ENCODE assay signal across 1 cellular context in the genomic region with DNA sequence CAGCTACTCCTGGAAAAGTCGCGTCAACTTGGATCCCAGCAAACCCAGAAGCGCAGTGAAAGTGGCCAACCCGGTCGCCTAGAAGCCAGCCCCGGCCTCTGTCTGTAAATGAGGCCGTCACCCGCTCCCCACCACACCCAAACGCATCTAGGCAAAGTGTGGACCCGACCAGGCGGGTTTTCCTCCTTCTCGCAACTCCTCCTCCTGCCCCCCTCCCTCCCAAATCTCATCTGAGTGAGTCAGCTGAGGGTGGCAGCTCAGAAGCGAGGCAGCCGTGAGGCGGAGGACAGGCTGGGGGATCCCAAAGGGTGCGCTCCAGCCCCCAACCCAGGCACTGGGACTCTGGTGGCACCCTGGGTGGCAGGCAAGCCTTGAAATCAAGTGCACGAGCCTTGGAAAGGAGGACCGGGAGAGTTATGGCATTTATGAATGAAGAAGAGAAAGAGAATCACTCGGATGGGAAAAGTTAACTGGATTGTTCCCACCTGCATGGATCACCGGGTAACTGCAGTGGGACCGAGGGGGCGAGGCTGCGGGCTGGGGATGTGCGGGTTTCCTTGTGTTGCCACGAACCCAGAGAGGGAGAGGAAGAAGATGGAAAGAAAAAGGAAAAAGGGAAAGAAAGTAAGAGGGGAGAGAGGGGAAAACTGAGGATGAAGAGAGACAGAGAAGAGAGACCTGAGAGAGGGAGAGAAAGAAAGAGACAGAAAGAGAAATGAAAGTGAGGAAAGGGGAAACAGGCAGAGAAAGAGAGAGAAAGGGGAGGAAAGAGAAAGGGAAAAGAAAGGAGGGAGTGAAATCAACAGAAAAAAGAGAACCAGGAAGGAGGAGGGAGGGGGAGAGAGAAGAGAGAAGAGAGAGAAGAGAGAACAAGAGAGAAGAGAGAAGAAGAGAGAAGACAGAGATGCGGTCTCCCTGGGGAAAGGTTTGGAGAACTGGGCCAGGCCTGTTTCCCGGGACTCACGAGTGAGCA.
TF ChIP-seq lines count a peak whose summit lies in the region.

Gene APCDD1L (minus strand): TSS at position 160 of the 973 bp plus-strand sequence. CDS start 692 bp downstream, outside the sequence.

TF ChIP-seq in K562, 482 proteins besides CTCF, POLR2A, EP300 and RAD21:
- 0 out of 4 replicates have a peak, but pooled peaks of 1 of the 2 experiments have one; percentile 13 for TF ChIP-seq KDM1A (IDR thresholded peaks at IDR 0.05)
- no peak for TF ChIP-seq SIN3A (IDR thresholded peaks at IDR 0.05; ENCODE audit: borderline replicate concordance in 2 of 2, control insufficient read depth in 1 of 2, low read depth in 2 of 2, low read length in 2 of 2)
- TF ChIP-seq ZNF512 (tag; IDR thresholded peaks at IDR 0.05), result peak; percentile 76
- 0 out of 2 replicates have a peak, but pooled peaks have one; percentile 18 for TF ChIP-seq ELF4 (CRISPR knock-in tag; IDR thresholded peaks at IDR 0.05)
- TF ChIP-seq, protein P1, sequence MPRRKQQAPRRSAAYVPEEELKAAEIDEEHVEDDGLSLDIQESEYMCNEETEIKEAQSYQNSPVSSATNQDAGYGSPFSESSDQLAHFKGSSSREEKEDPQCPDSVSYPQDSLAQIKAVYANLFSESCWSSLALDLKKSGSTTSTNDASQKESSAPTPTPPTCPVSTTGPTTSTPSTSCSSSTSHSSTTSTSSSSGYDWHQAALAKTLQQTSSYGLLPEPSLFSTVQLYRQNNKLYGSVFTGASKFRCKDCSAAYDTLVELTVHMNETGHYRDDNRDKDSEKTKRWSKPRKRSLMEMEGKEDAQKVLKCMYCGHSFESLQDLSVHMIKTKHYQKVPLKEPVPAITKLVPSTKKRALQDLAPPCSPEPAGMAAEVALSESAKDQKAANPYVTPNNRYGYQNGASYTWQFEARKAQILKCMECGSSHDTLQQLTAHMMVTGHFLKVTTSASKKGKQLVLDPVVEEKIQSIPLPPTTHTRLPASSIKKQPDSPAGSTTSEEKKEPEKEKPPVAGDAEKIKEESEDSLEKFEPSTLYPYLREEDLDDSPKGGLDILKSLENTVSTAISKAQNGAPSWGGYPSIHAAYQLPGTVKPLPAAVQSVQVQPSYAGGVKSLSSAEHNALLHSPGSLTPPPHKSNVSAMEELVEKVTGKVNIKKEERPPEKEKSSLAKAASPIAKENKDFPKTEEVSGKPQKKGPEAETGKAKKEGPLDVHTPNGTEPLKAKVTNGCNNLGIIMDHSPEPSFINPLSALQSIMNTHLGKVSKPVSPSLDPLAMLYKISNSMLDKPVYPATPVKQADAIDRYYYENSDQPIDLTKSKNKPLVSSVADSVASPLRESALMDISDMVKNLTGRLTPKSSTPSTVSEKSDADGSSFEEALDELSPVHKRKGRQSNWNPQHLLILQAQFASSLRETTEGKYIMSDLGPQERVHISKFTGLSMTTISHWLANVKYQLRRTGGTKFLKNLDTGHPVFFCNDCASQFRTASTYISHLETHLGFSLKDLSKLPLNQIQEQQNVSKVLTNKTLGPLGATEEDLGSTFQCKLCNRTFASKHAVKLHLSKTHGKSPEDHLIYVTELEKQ (CRISPR knock-in tag; IDR thresholded peaks at IDR 0.05), result no peak
- TF ChIP-seq, protein P2, sequence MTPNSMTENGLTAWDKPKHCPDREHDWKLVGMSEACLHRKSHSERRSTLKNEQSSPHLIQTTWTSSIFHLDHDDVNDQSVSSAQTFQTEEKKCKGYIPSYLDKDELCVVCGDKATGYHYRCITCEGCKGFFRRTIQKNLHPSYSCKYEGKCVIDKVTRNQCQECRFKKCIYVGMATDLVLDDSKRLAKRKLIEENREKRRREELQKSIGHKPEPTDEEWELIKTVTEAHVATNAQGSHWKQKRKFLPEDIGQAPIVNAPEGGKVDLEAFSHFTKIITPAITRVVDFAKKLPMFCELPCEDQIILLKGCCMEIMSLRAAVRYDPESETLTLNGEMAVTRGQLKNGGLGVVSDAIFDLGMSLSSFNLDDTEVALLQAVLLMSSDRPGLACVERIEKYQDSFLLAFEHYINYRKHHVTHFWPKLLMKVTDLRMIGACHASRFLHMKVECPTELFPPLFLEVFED (CRISPR knock-in tag; conservative IDR thresholded peaks at IDR 0.05), result peak; percentile 70; the same call in 1 of the 2 replicates
